In the genomic region with DNA sequence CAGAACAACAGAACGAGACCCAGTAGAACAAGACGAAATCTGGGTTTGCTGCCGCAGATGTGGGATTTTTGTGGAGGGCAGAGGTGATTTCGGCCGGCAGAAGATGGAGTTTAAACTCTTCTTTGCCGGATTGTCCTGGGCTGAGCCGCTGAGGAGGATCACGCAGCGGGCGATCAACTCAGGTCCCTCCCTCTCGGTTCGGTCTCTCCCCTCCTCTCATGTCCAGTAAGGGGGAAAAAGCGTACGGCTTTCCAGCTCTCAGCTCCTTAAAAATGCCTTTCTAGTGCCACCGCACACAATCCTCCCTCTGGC, we compare ENCODE assay signal across 1 cellular context.
A peak's percentile ranks its signal among the peaks of the same experiment; 100 is the strongest.
TF ChIP-seq lines count a peak whose summit lies in the region.

No MANE protein-coding gene starts in this region.

TF ChIP-seq in H1, 55 proteins besides CTCF, POLR2A, EP300 and RAD21:
- TF ChIP-seq PHF8 (conservative IDR thresholded peaks at IDR 0.05; ENCODE audit: low read depth, low read length) = no peak
- no peak for TF ChIP-seq NRF1 (IDR thresholded peaks at IDR 0.05; ENCODE audit: low read depth, low read length)
- no peak for TF ChIP-seq KDM5A (IDR thresholded peaks at IDR 0.05; ENCODE audit: low read length)
- no peak for TF ChIP-seq SIRT6 (IDR thresholded peaks at IDR 0.05; ENCODE audit: low read length)
- no peak for TF ChIP-seq POLR2AphosphoS5 (IDR thresholded peaks at IDR 0.05; ENCODE audit: low read depth, low read length)
- no peak for TF ChIP-seq SIX5 (IDR thresholded peaks at IDR 0.05; ENCODE audit: low read depth, low read length)
- no peak for TF ChIP-seq TAF7 (optimal IDR thresholded peaks at IDR 0.05; ENCODE audit: borderline replicate concordance, low read depth, low read length)
- TF ChIP-seq ASH2L (IDR thresholded peaks at IDR 0.05; ENCODE audit: low read length) = peak; percentile 98
